25 cellular contexts compared by ENCODE assay signal in the genomic region with DNA sequence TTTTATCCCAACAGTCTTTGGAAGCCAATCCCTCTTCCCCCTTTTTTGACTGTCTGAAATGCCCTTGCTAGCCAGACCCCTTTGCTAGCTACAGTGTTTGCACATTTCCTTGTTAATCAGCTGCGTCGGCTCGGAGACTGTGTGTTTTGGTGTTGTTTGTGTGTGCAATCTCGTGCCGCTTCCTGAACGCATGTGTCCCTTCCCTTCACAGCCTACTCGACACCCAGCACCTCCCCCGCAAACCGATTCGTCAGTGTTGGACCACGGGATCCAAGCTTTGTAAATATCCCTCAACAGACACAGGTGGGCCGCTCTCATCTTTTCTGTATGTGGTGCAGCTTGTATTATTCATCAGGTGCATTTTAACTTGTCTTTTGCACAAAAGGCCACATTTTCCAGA.
A peak's percentile ranks its signal among the peaks of the same experiment; 100 is the strongest.
DNase-seq lines count a peak whose midpoint lies in the region; ATAC-seq and TF ChIP-seq lines count a peak whose summit lies in the region.
"Had no signal": no experiment of that assay in that cellular context is flagged by ENCODE, and none has a peak within 500 bp of the region (broad histone marks: within the 10 kb centered on the region; RNA-seq: fewer than 3 reads in every experiment).

No MANE protein-coding gene starts in this region.

- ATAC-seq in Right ventricle myocardium inferior (peak; percentile 36), WTC11 (0 out of 2 replicates have a peak, but pooled peaks have one; percentile 26), right cardiac atrium (peak; percentile 74 to 92), HG03108 (IDR thresholded peaks at IDR 0.05; ENCODE audit: unreplicated experiment) (no peak), T-cell (replicated peaks in 1 of 4) (no peak)
- ATAC-seq in CD8-positive, alpha-beta T cell, result no peak
- ATAC-seq: activated CD4-positive, alpha-beta T cell treated with anti-CD3 and anti-CD28 coated beads for 36 hours; esophagus mucosa; Panc1; stimulated activated effector memory CD8-positive, alpha-beta T cell treated with anti-CD3 and anti-CD28 coated beads, Interleukin-12 subunit alpha, Interleukin-12 subunit beta, amount 100 ng/mL, for 72 hours had no signal

- CTCF ChIA-PET in WTC11 (lab: Charles Lee), result interaction anchor here (0.6 to 1.5 kb wide), 3 partner anchors 162 to 376 kb away, joined by 3 to 4 read pairs (median 4); no protein-coding TSS in a partner anchor
- CTCF ChIA-PET in T-cell (lab: Charles Lee), result no interaction called here
- CTCF ChIA-PET in CD8-positive, alpha-beta T cell (lab: Charles Lee), result interaction anchor here (1.4 kb wide), 1 partner anchor 28 kb away, joined by 5 read pairs; no protein-coding TSS in a partner anchor

- H3K36me3 ChIP-seq in CD8-positive, alpha-beta T cell (ENCODE audit: insufficient read depth, low read length), result no peaks in the 10 kb centered on the region

- TF ChIP-seq CTCF in WTC11 (IDR thresholded peaks at IDR 0.05) (no peak), type B pancreatic cell (conservative IDR thresholded peaks at IDR 0.05) (no peak)
- TF ChIP-seq CTCF in CD8-positive, alpha-beta T cell (IDR thresholded peaks at IDR 0.05), result no peak

- H3K27ac Mint-ChIP-seq in WTC11, result no peak overlapping the region
- H3K27ac Mint-ChIP-seq in type B pancreatic cell, result peak overlapping the region; percentile 13
- no peak overlapping the region for H3K27ac Mint-ChIP-seq in T-cell
- no peak overlapping the region for H3K27ac Mint-ChIP-seq in CD8-positive, alpha-beta T cell
- H3K27ac Mint-ChIP-seq: activated CD4-positive, alpha-beta T cell treated with anti-CD3 and anti-CD28 coated beads for 36 hours; memory B cell; stimulated activated effector memory CD8-positive, alpha-beta T cell treated with anti-CD3 and anti-CD28 coated beads, Interleukin-12 subunit alpha, Interleukin-12 subunit beta, amount 100 ng/mL, for 72 hours; T-helper 1 cell treated with Interleukin-12 subunit alpha and Interleukin-12 subunit beta and Interleukin-4 antibody, amounts not matched to agents 30 μg/mL and 1 μg/mL, for 36 hours had no signal

- H3K4me1 Mint-ChIP-seq in WTC11 (peaks cover 21% of the 10 kb centered on the region), type B pancreatic cell (ENCODE audit: unreplicated experiment) (peaks cover 46% of the 10 kb centered on the region), T-cell (no peaks in the 10 kb centered on the region)
- no peaks in the 10 kb centered on the region for H3K4me1 Mint-ChIP-seq in CD8-positive, alpha-beta T cell (ENCODE audit: low read depth)
- H3K4me1 Mint-ChIP-seq: activated CD4-positive, alpha-beta T cell treated with anti-CD3 and anti-CD28 coated beads for 36 hours; stimulated activated effector memory CD8-positive, alpha-beta T cell treated with anti-CD3 and anti-CD28 coated beads, Interleukin-12 subunit alpha, Interleukin-12 subunit beta, amount 100 ng/mL, for 72 hours had no signal

- H3K36me3 Mint-ChIP-seq in WTC11 (no peaks in the 10 kb centered on the region), type B pancreatic cell (peaks cover 11% of the 10 kb centered on the region), T-cell (peaks cover 7% of the 10 kb centered on the region)
- no peaks in the 10 kb centered on the region for H3K36me3 Mint-ChIP-seq in CD8-positive, alpha-beta T cell
- H3K36me3 Mint-ChIP-seq: memory B cell; stimulated activated effector memory CD8-positive, alpha-beta T cell treated with anti-CD3 and anti-CD28 coated beads, Interleukin-12 subunit alpha, Interleukin-12 subunit beta, amount 100 ng/mL, for 72 hours had no signal

- H3K27me3 Mint-ChIP-seq in WTC11 (ENCODE audit: low read depth) (no peaks in the 10 kb centered on the region), type B pancreatic cell (no peaks in the 10 kb centered on the region), T-cell (no peaks in the 10 kb centered on the region)
- H3K27me3 Mint-ChIP-seq in CD8-positive, alpha-beta T cell (ENCODE audit: low read depth), result no peaks in the 10 kb centered on the region
- H3K27me3 Mint-ChIP-seq: activated CD4-positive, alpha-beta T cell treated with anti-CD3 and anti-CD28 coated beads for 36 hours had no signal

- no peaks in the 10 kb centered on the region for H3K9me3 ChIP-seq in right cardiac atrium (ENCODE audit: control insufficient read depth, low read length)
- H3K9me3 ChIP-seq in CD8-positive, alpha-beta T cell (ENCODE audit: low read length), result no peaks in the 10 kb centered on the region

- intact Hi-C loops in Right ventricle myocardium inferior (cut with DNase I), result loop anchor here (2.0 kb wide), 1 partner anchor 27 kb away; no protein-coding TSS in a partner anchor
- intact Hi-C loops in cardiac septum (cut with DNase I), result loop anchor here (5.0 kb wide), 1 partner anchor 34 kb away; no protein-coding TSS in a partner anchor
- intact Hi-C loops in right cardiac atrium (cut with DNase I), result no loop called here
- intact Hi-C loops in CD8-positive, alpha-beta T cell (cut with DNase I, micrococcal nuclease), result no loop called here

- peak; percentile 77 for DNase-seq in Right ventricle myocardium inferior (ENCODE audit: missing footprints)
- DNase-seq in cardiac septum (ENCODE audit: low spot score), result no peak
- no peak for DNase-seq in WTC11 (ENCODE audit: low spot score)
- DNase-seq in right cardiac atrium, result peak; percentile 56 to 81 (median 72)
- DNase-seq in type B pancreatic cell (ENCODE audit: extremely low spot score, unreplicated experiment), result no peak
- no peak for DNase-seq in T-cell
- DNase-seq in CD8-positive, alpha-beta T cell, result no peak
- DNase-seq: activated CD4-positive, alpha-beta T cell treated with anti-CD3 and anti-CD28 coated beads for 36 hours; activated CD8-positive, alpha-beta memory T cell treated with anti-CD3 and anti-CD28 coated beads for 24 hours; activated gamma-delta T cell; activated T-cell treated with anti-CD3 and anti-CD28 coated beads, Interleukin-2, amount 50 U/mL, for 1 hour; AML-193; DND-41; effector memory CD4-positive, alpha-beta T cell; H7; NCI-H1092; NCI-H1930; NCI-H345; occipital lobe had no signal

- peak overlapping the region; percentile 37 for H3K27ac ChIP-seq in right cardiac atrium (ENCODE audit: low read length)
- H3K27ac ChIP-seq in CD8-positive, alpha-beta T cell (ENCODE audit: low read depth, low read length), result no peak overlapping the region

- H3K4me3 ChIP-seq in right cardiac atrium (ENCODE audit: low read length), result no peak overlapping the region
- H3K4me3 ChIP-seq in CD8-positive, alpha-beta T cell (ENCODE audit: low read depth, low read length), result no peak overlapping the region

- whole genome bisulfite sequencing in right cardiac atrium, result 33% methylated on average over 12 of the region's 12 CpGs

- POLR2A ChIA-PET in WTC11 (lab: Charles Lee) (no interaction called here), T-cell (lab: Charles Lee) (no interaction called here)
- POLR2A ChIA-PET in CD8-positive, alpha-beta T cell (lab: Charles Lee), result interaction anchor here (0.6 kb wide), 1 partner anchor 21 kb away, joined by 3 read pairs; no protein-coding TSS in a partner anchor

- H3K4me1 ChIP-seq in right cardiac atrium (ENCODE audit: control insufficient read depth, insufficient read depth, low read length), result peaks cover 4% of the 10 kb centered on the region
- no peaks in the 10 kb centered on the region for H3K4me1 ChIP-seq in CD8-positive, alpha-beta T cell (ENCODE audit: insufficient read depth, low read length)

- no peaks in the 10 kb centered on the region for H3K27me3 ChIP-seq in right cardiac atrium (ENCODE audit: control insufficient read depth, insufficient read depth)
- H3K27me3 ChIP-seq in CD8-positive, alpha-beta T cell (ENCODE audit: insufficient read depth, low read length), result no peaks in the 10 kb centered on the region

- H3K9me3 Mint-ChIP-seq in WTC11 (no peaks in the 10 kb centered on the region), type B pancreatic cell (peaks cover 4% of the 10 kb centered on the region), T-cell (no peaks in the 10 kb centered on the region)
- H3K9me3 Mint-ChIP-seq in CD8-positive, alpha-beta T cell, result no peaks in the 10 kb centered on the region
- H3K9me3 Mint-ChIP-seq: memory B cell; stimulated activated effector memory CD8-positive, alpha-beta T cell treated with anti-CD3 and anti-CD28 coated beads, Interleukin-12 subunit alpha, Interleukin-12 subunit beta, amount 100 ng/mL, for 72 hours; T-helper 1 cell treated with Interleukin-12 subunit alpha and Interleukin-12 subunit beta and Interleukin-4 antibody, amounts not matched to agents 30 μg/mL and 1 μg/mL, for 36 hours had no signal

- no peak overlapping the region for H3K4me3 Mint-ChIP-seq in WTC11
- peak overlapping the region; percentile 50 for H3K4me3 Mint-ChIP-seq in type B pancreatic cell
- H3K4me3 Mint-ChIP-seq in T-cell, result no peak overlapping the region
- H3K4me3 Mint-ChIP-seq in CD8-positive, alpha-beta T cell, result no peak overlapping the region
- H3K4me3 Mint-ChIP-seq: activated CD4-positive, alpha-beta T cell treated with anti-CD3 and anti-CD28 coated beads for 36 hours; memory B cell; stimulated activated effector memory CD8-positive, alpha-beta T cell treated with anti-CD3 and anti-CD28 coated beads, Interleukin-12 subunit alpha, Interleukin-12 subunit beta, amount 100 ng/mL, for 72 hours; T-helper 1 cell treated with Interleukin-12 subunit alpha and Interleukin-12 subunit beta and Interleukin-4 antibody, amounts not matched to agents 30 μg/mL and 1 μg/mL, for 36 hours had no signal

TF ChIP-seq in WTC11, 78 proteins besides CTCF, POLR2A, EP300 and RAD21 (continues in another document):
- TF ChIP-seq ZNF138 (CRISPR knock-in tag; conservative IDR thresholded peaks at IDR 0.05) (no peak), MXD4 (CRISPR knock-in tag; IDR thresholded peaks at IDR 0.05; ENCODE audit: borderline replicate concordance) (no peak), ZNF317 (CRISPR knock-in tag; IDR thresholded peaks at IDR 0.05; ENCODE audit: borderline replicate concordance, low read depth) (no peak), ZNF232 (CRISPR knock-in tag; IDR thresholded peaks at IDR 0.05) (no peak), ZNF263 (CRISPR knock-in tag; IDR thresholded peaks at IDR 0.05; ENCODE audit: low read depth) (no peak)
- TF ChIP-seq, protein P1, sequence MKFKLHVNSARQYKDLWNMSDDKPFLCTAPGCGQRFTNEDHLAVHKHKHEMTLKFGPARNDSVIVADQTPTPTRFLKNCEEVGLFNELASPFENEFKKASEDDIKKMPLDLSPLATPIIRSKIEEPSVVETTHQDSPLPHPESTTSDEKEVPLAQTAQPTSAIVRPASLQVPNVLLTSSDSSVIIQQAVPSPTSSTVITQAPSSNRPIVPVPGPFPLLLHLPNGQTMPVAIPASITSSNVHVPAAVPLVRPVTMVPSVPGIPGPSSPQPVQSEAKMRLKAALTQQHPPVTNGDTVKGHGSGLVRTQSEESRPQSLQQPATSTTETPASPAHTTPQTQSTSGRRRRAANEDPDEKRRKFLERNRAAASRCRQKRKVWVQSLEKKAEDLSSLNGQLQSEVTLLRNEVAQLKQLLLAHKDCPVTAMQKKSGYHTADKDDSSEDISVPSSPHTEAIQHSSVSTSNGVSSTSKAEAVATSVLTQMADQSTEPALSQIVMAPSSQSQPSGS (CRISPR knock-in tag; IDR thresholded peaks at IDR 0.05; ENCODE audit: borderline replicate concordance, low read depth), result no peak
- TF ChIP-seq, protein P2, sequence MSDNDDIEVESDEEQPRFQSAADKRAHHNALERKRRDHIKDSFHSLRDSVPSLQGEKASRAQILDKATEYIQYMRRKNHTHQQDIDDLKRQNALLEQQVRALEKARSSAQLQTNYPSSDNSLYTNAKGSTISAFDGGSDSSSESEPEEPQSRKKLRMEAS (CRISPR knock-in tag; IDR thresholded peaks at IDR 0.05), result no peak

Comparison
In these comparisons a context has a peak if more than half of its experiments do, and no peak if none do; other contexts are left out.
1. DNase-seq: peak in Right ventricle myocardium inferior (single experiment) and right cardiac atrium (3 of 3); none in cardiac septum (single experiment), WTC11 (single experiment), type B pancreatic cell (single experiment), T-cell (0 of 34) and CD8-positive, alpha-beta T cell (0 of 7).
2. intact Hi-C loops: an anchor here in Right ventricle myocardium inferior (2.0 kb wide) and cardiac septum (5.0 kb wide); none called in right cardiac atrium and CD8-positive, alpha-beta T cell.
3. ATAC-seq: peak in Right ventricle myocardium inferior (single experiment), WTC11 (single experiment) and right cardiac atrium (2 of 2); none in HG03108 (single experiment), T-cell (0 of 4) and CD8-positive, alpha-beta T cell (single experiment).
4. CTCF ChIA-PET loops: an anchor here in WTC11 (0.6 to 1.5 kb wide) and CD8-positive, alpha-beta T cell (1.4 kb wide); none called in T-cell.